Comparison of ENCODE assay signal across 16 cellular contexts in the genomic region with DNA sequence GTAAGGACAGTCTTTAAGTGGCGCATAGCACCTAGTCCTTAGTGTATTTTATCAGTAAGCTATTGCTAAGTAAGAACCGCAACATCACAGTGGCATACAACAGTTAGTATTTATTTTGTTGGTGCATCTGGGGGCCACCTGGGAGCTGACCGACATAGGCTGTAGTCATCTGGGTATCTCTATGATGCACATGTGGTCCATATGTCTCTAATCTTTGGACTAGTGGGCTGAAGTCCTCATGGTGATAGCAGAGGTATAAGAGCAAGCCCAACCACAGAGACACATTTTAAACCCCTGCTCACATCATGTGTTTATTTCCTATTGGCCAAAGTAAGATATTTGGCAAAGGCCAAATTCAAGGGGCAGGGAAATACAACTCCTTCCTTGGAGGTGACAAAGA. TPM values are rescaled to one million over a fixed set of nuclear protein-coding genes. Genes with fewer than 3 reads are reported as not detected.
A peak's percentile ranks its signal among the peaks of the same experiment; 100 is the strongest.
DNase-seq lines count a peak whose midpoint lies in the region; ATAC-seq, FAIRE-seq and TF ChIP-seq lines count a peak whose summit lies in the region.
"Had no signal": no experiment of that assay in that cellular context is flagged by ENCODE, and none has a peak within 500 bp of the region (broad histone marks: within the 10 kb centered on the region; RNA-seq: fewer than 3 reads in every experiment).

No MANE protein-coding gene starts in this region.

- no peaks in the 10 kb centered on the region for H3K9me3 ChIP-seq in HEK293 (ENCODE audit: control insufficient read depth, insufficient read depth, low read depth, low read length)
- no peaks in the 10 kb centered on the region for H3K9me3 ChIP-seq in GM12878 (replicated peaks; ENCODE audit: control insufficient read depth, insufficient read depth, low read length)

- no peak for TF ChIP-seq POLR2A in GM12878 (IDR thresholded peaks at IDR 0.05; ENCODE audit: low read depth, low read length)

- H3K27ac Mint-ChIP-seq in progenitor cell of endocrine pancreas: no peak overlapping the region

- SMC1A ChIA-PET in GM12878 (lab: Charles Lee; ENCODE audit: uncharacterized antibody, unreplicated experiment): interaction anchor here (1.2 kb wide), 1 partner anchor 26 kb away, joined by 4 read pairs; no protein-coding TSS in a partner anchor

- RAD21 ChIA-PET in GM12878 (lab: Charles Lee; ENCODE audit: unreplicated experiment): no interaction called here

- intact Hi-C loops in GM12878 (cut with micrococcal nuclease; ENCODE audit: unreplicated experiment): no loop called here

- H2AFZ ChIP-seq in GM12878 (ENCODE audit: control insufficient read depth, low read depth, low read length): no peak overlapping the region
- H2AFZ ChIP-seq: PC-9 had no signal

- in situ Hi-C loops in GM12878 (cut with MboI): no loop called here

- ATAC-seq in GM12878: no peak
- no peak for ATAC-seq in HG02798 (IDR thresholded peaks at IDR 0.05; ENCODE audit: poor library complexity, unreplicated experiment)
- no peak for ATAC-seq in HG03469 (IDR thresholded peaks at IDR 0.05; ENCODE audit: unreplicated experiment)

- TF ChIP-seq CTCF in HEK293 (tag by site-specific recombination; IDR thresholded peaks at IDR 0.05) (no peak), GM12878 (IDR thresholded peaks at IDR 0.05 in 2 of 3, conservative IDR thresholded peaks at IDR 0.05 in 1 of 3; ENCODE audit: control insufficient read depth in 2 of 3, extremely low read depth in 1 of 3, insufficient read depth in 1 of 3, low read depth in 3 of 3, low read length in 3 of 3) (no peak), progenitor cell of endocrine pancreas (IDR thresholded peaks at IDR 0.05; ENCODE audit: unreplicated experiment) (no peak)

- no peaks in the 10 kb centered on the region for H3K36me3 Mint-ChIP-seq in progenitor cell of endocrine pancreas (ENCODE audit: insufficient read depth)

- TF ChIP-seq EP300 in GM12878 (IDR thresholded peaks at IDR 0.05; ENCODE audit: borderline replicate concordance in 1 of 2, control insufficient read depth in 1 of 2, low read depth in 2 of 2, low read length in 2 of 2): no peak

- H3K27me3 ChIP-seq in GM12878 (replicated peaks in 1 of 2; ENCODE audit: control insufficient read depth in 2 of 2, insufficient read depth in 2 of 2, low read length in 1 of 2): no peaks in the 10 kb centered on the region
- H3K27me3 ChIP-seq: BLaER1 treated with 17β-estradiol and CSF1 and Interleukin-3, amounts not matched to agents 10 nM and 100 nM had no signal

- TF ChIP-seq RAD21 in GM12878 (IDR thresholded peaks at IDR 0.05; ENCODE audit: insufficient read depth, low read depth, low read length): no peak

- no peaks in the 10 kb centered on the region for H3K27me3 Mint-ChIP-seq in progenitor cell of endocrine pancreas
- H3K27me3 Mint-ChIP-seq: CD8-positive, alpha-beta memory T cell had no signal

- H3K36me3 ChIP-seq in HEK293 (ENCODE audit: control insufficient read depth in 2 of 2, insufficient read depth in 1 of 2, low read length in 2 of 2) (no peaks in the 10 kb centered on the region), GM12878 (ENCODE audit: control insufficient read depth in 2 of 2, insufficient read depth in 2 of 2, low read length in 1 of 2) (no peaks in the 10 kb centered on the region)

- H3K4me1 ChIP-seq in HEK293 (ENCODE audit: control insufficient read depth, insufficient read depth, low read length): peaks cover 6% of the 10 kb centered on the region; the same call in 1 of the 2 replicates
- 0 out of 2 replicates have a peak, but pooled peaks cover 3% of the 10 kb centered on the region for H3K4me1 ChIP-seq in GM12878 (ENCODE audit: control insufficient read depth, insufficient read depth, low read length)

- POLR2A ChIA-PET in HEK293 (lab: Yijun Ruan, JAX): no interaction called here
- POLR2A ChIA-PET in GM12878 (lab: Charles Lee): no interaction called here

- H3K4me3 ChIP-seq in HEK293 (ENCODE audit: low read depth, low read length) (no peak overlapping the region), GM12878 (no peak overlapping the region)
- H3K4me3 ChIP-seq: BLaER1 treated with 17β-estradiol and CSF1 and Interleukin-3, amounts not matched to agents 10 nM and 100 nM; PC-9 had no signal

- peak overlapping the region; percentile 6 for H3K4me3 Mint-ChIP-seq in progenitor cell of endocrine pancreas (ENCODE audit: low read depth)

- no TSS peak for BruUV-seq in GM12878 (replicated peaks; lab: Mats Ljungman, UMichigan)

- CTCF ChIA-PET in HEK293 (lab: Yijun Ruan, JAX) (interaction anchor here (0.7 kb wide), 1 partner anchor 17 kb away, joined by 3 read pairs; no protein-coding TSS in a partner anchor), GM12878 (lab: Yijun Ruan, JAX) (interaction anchor here (0.6 to 1.0 kb wide), 3 partner anchors 22 to 108 kb away, joined by 3 to 4 read pairs (median 3); no protein-coding TSS in a partner anchor)

- H3K4me1 Mint-ChIP-seq in progenitor cell of endocrine pancreas (ENCODE audit: low read depth): peaks cover 10% of the 10 kb centered on the region

- 99% methylated on average over 3 of the region's 3 CpGs for WGBS in GM12878 (ENCODE audit: insufficient coverage, insufficient replicate concordance, low lambda C conversion rate, missing lambda C conversion rate)

- DNase-seq in OCI-M1 (lab: John Stamatoyannopoulos, UW) (peak; percentile 49), GM12878 (ENCODE audit: low read depth, low spot score) (no peak), progenitor cell of endocrine pancreas (ENCODE audit: low spot score, unreplicated experiment) (no peak), T-helper 9 cell (no peak)
- DNase-seq: CD8-positive, alpha-beta memory T cell; DMS79 treated with DMSO at 0.1 percent for 48 hours; H7; NCI-H187; NCI-H2107; NCI-H510A treated with DMSO at 0.1 percent for 48 hours; NCI-H774; PC-9 had no signal

- H4K20me1 ChIP-seq in GM12878 (ENCODE audit: control insufficient read depth, insufficient read depth): no peaks in the 10 kb centered on the region

- no peak overlapping the region for H3K9ac ChIP-seq in GM12878 (ENCODE audit: control insufficient read depth, insufficient read depth, low read length)
- H3K9ac ChIP-seq: BLaER1 treated with 17β-estradiol and CSF1 and Interleukin-3, amounts not matched to agents 10 nM and 100 nM had no signal

- no peak overlapping the region for H3K27ac ChIP-seq in HEK293 (ENCODE audit: extremely low read depth, low read depth, low read length)
- H3K27ac ChIP-seq in GM12878 (ENCODE audit: control insufficient read depth, insufficient read depth): no peak overlapping the region
- H3K27ac ChIP-seq: BLaER1 treated with 17β-estradiol and CSF1 and Interleukin-3, amounts not matched to agents 10 nM and 100 nM; PC-9 had no signal

- FAIRE-seq in GM12878 (lab: Jason Lieb, UNC): no peak

- H3K9me3 Mint-ChIP-seq in progenitor cell of endocrine pancreas (ENCODE audit: low read depth): no peaks in the 10 kb centered on the region

- H3K79me2 ChIP-seq in GM12878 (ENCODE audit: control insufficient read depth, insufficient read depth, low read length): peaks cover 24% of the 10 kb centered on the region

- 0 out of 2 replicates have a peak overlapping the region, but pooled peaks have one; percentile 28 for H3K4me2 ChIP-seq in GM12878 (ENCODE audit: control insufficient read depth, insufficient read depth)
- H3K4me2 ChIP-seq: BLaER1 treated with 17β-estradiol and CSF1 and Interleukin-3, amounts not matched to agents 10 nM and 100 nM; PC-9 had no signal

TF ChIP-seq in GM12878, 131 proteins besides CTCF, POLR2A, EP300 and RAD21 (continues in another document):
- TF ChIP-seq JUND (IDR thresholded peaks at IDR 0.05; ENCODE audit: low read depth, low read length): no peak

RNA-seq across cellular contexts. Expression of a gene that starts 2.9 kb away (rescaled TPM):
- total RNA-seq in GM12878 (2013; cell fraction: nucleolus; rRNA removed): 76.6 and 78.5 TPM in 2 replicates
- total RNA-seq in GM12878 (2014; rRNA removed) (12.4 and 12.5 TPM in 2 replicates), GM12878 (2014; rRNA removed; fragmentation: Illumina TruSeq; extraction: Trizol) (7.9 and 10.9 TPM in 2 replicates), GM12878 (2021) (10.5 and 13.9 TPM in 2 replicates), progenitor cell of endocrine pancreas (20.3 and 24.1 TPM in 2 replicates)
- polyA plus RNA-seq in GM12878 (2011; ENCODE audit: low read depth): 4.6 TPM
- polyA plus RNA-seq in GM12878 (2011; rRNA removed) (11.9 and 19.7 TPM in 2 replicates), GM12878 (2014; fragmentation: Illumina TruSeq; extraction: Trizol) (12.4 and 18.4 TPM in 2 replicates), GM12878 (2014; fragmentation: Nextera tagmentation; extraction: Ambion mirVana) (1 to 10 TPM; 2.7 to 3.7 TPM), GM12878 (2014; rRNA removed) (11.7 and 12.3 TPM in 2 replicates), GM12878 (2016; fragmentation: Nextera tagmentation; extraction: Ambion mirVana) (10 to 100 TPM; 11.9 to 16.0 TPM)
- 5.7 and 8.5 TPM in 2 replicates for polyA plus RNA-seq in GM12878 (2011; cell fraction: cytosol; rRNA removed)
- 9.1 and 10.3 TPM in 2 replicates for polyA plus RNA-seq in GM12878 (2011; cell fraction: nucleus; rRNA removed)
- 6.1 and 7.3 TPM in 2 replicates for polyA plus RNA-seq in GM12878 (2012)
- polyA minus RNA-seq in GM12878 (2011; rRNA and poly(A)+ RNA removed): 9.4 and 12.6 TPM in 2 replicates
- 3.1 and 5.2 TPM in 2 replicates for polyA minus RNA-seq in GM12878 (2011; cell fraction: cytosol; rRNA and poly(A)+ RNA removed)
- polyA minus RNA-seq in GM12878 (2011; cell fraction: nucleus; rRNA and poly(A)+ RNA removed): 26.0 and 49.2 TPM in 2 replicates

RNA-seq across cellular contexts. Expression of a gene that starts 3.3 kb away (rescaled TPM):
- 122 and 125 TPM in 2 replicates for total RNA-seq in GM12878 (2013; cell fraction: nucleolus; rRNA removed)
- total RNA-seq in GM12878 (2014; rRNA removed): 19.7 and 25.2 TPM in 2 replicates
- 19.9 and 21.8 TPM in 2 replicates for total RNA-seq in GM12878 (2014; rRNA removed; fragmentation: Illumina TruSeq; extraction: Trizol)
- 20.9 and 21.7 TPM in 2 replicates for total RNA-seq in GM12878 (2021)
- polyA plus RNA-seq in GM12878 (2011; ENCODE audit: low read depth): 5.0 TPM
- 43.0 and 59.4 TPM in 2 replicates for polyA plus RNA-seq in GM12878 (2011; rRNA removed)
- 12.2 and 13.8 TPM in 2 replicates for polyA plus RNA-seq in GM12878 (2011; cell fraction: cytosol; rRNA removed)
- 33.4 and 45.9 TPM in 2 replicates for polyA plus RNA-seq in GM12878 (2011; cell fraction: nucleus; rRNA removed)
- polyA plus RNA-seq in GM12878 (2012): 8.1 and 13.8 TPM in 2 replicates
- 26.7 and 31.5 TPM in 2 replicates for polyA plus RNA-seq in GM12878 (2014; fragmentation: Illumina TruSeq; extraction: Trizol)
- 1 to 10 TPM; 9.2 to 9.6 TPM for polyA plus RNA-seq in GM12878 (2014; fragmentation: Nextera tagmentation; extraction: Ambion mirVana)
- 13.0 and 19.3 TPM in 2 replicates for polyA plus RNA-seq in GM12878 (2014; rRNA removed)
- polyA plus RNA-seq in GM12878 (2016; fragmentation: Nextera tagmentation; extraction: Ambion mirVana): 10 to 100 TPM; 27.7 TPM
- polyA minus RNA-seq in GM12878 (2011; rRNA and poly(A)+ RNA removed): 24.0 and 32.0 TPM in 2 replicates
- 7.4 and 12.1 TPM in 2 replicates for polyA minus RNA-seq in GM12878 (2011; cell fraction: cytosol; rRNA and poly(A)+ RNA removed)
- polyA minus RNA-seq in GM12878 (2011; cell fraction: nucleus; rRNA and poly(A)+ RNA removed): 24.2 and 26.5 TPM in 2 replicates
- total RNA-seq in progenitor cell of endocrine pancreas: 42.6 and 45.6 TPM in 2 replicates
